In genomic region chr19:16371540-16371986, GRCh38 we compare ENCODE assay signal across 8 cellular contexts. TPM values are rescaled to one million over a fixed set of nuclear protein-coding genes. Genes with fewer than 3 reads are reported as not detected.
DNase-seq lines count a peak whose midpoint lies in the region; ATAC-seq and TF ChIP-seq lines count a peak whose summit lies in the region.

No MANE protein-coding gene starts in this region.

- H3K27ac ChIP-seq in heart right ventricle (peak overlapping the region in 8 of 10 donors; percentile 0 to 83 (median 54)), WERI-Rb-1 (no peak overlapping the region), foreskin keratinocyte (no peak overlapping the region), trophoblast cell (ENCODE audit: low read depth, low read length) (no peak overlapping the region)

- no peak for TF ChIP-seq CTCF in heart right ventricle (IDR thresholded peaks at IDR 0.05)
- TF ChIP-seq CTCF in WERI-Rb-1 (IDR thresholded peaks at IDR 0.05; ENCODE audit: low read depth, low read length): no peak
- TF ChIP-seq CTCF in foreskin keratinocyte (conservative IDR thresholded peaks at IDR 0.05): no peak

- H3K27me3 ChIP-seq in heart right ventricle (no peaks in the 10 kb centered on the region), WERI-Rb-1 (ENCODE audit: insufficient read depth, low read depth, severe bottlenecking) (no peaks in the 10 kb centered on the region), foreskin keratinocyte (no peaks in the 10 kb centered on the region), trophoblast cell (ENCODE audit: insufficient read depth, low read length) (no peaks in the 10 kb centered on the region)

- no peak overlapping the region for H4K12ac ChIP-seq in trophoblast cell (ENCODE audit: low read depth, low read length)

- no peak overlapping the region for H2AFZ ChIP-seq in trophoblast cell (ENCODE audit: insufficient read depth, low read length, poor library complexity)

- H3K23ac ChIP-seq in trophoblast cell (ENCODE audit: low read length): no peak overlapping the region

- CTCF ChIA-PET in activated CD4-positive, alpha-beta memory T cell treated with anti-CD3 and anti-CD28 coated beads, Interleukin-2, amount 10 ng/mL, durations not matched to agents 7 days and 5 days (lab: Charles Lee): interaction anchor here (0.6 to 7.2 kb wide), 11 partner anchors 9 to 124 kb away, joined by 3 to 109 read pairs (median 10); partner anchors contain the start of gene KLF2

- no peak overlapping the region for H2BK120ac ChIP-seq in trophoblast cell (ENCODE audit: insufficient read depth, low read length, poor library complexity)

- no peak overlapping the region for H3K9ac ChIP-seq in trophoblast cell (ENCODE audit: low read length)

- no peak overlapping the region for H3K14ac ChIP-seq in trophoblast cell (ENCODE audit: low read length)

- no peak overlapping the region for H3K4me3 Mint-ChIP-seq in activated CD4-positive, alpha-beta memory T cell treated with anti-CD3 and anti-CD28 coated beads, Interleukin-2, amount 10 ng/mL, durations not matched to agents 7 days and 5 days

- no peak overlapping the region for H4K8ac ChIP-seq in trophoblast cell (ENCODE audit: low read depth, low read length)

- H3K4ac ChIP-seq in trophoblast cell (ENCODE audit: low read depth, low read length): no peak overlapping the region

- no peak overlapping the region for H3K18ac ChIP-seq in trophoblast cell (ENCODE audit: low read length)

- H2BK5ac ChIP-seq in trophoblast cell (ENCODE audit: low read depth, low read length, poor library complexity): no peak overlapping the region

- WGBS in heart right ventricle, 2 donors: 58 to 64% methylated on average over 18 of the region's 18 CpGs
- no CpG with 5 or more reads among the region's 18 CpGs for WGBS in trophoblast cell (ENCODE audit: extremely low coverage, insufficient coverage, insufficient read length)

- H3K9me3 ChIP-seq in heart right ventricle: no peaks in the 10 kb centered on the region
- H3K9me3 ChIP-seq in WERI-Rb-1 (ENCODE audit: severe bottlenecking): no peaks in the 10 kb centered on the region
- H3K9me3 ChIP-seq in trophoblast cell (ENCODE audit: insufficient read depth, low read depth, low read length): peaks cover 4% of the 10 kb centered on the region

- H3K27me3 Mint-ChIP-seq in activated CD4-positive, alpha-beta memory T cell treated with anti-CD3 and anti-CD28 coated beads, Interleukin-2, amount 10 ng/mL, durations not matched to agents 7 days and 5 days: peaks cover 2% of the 10 kb centered on the region

- H2AK5ac ChIP-seq in trophoblast cell (ENCODE audit: low read length): no peak overlapping the region

- intact Hi-C loops in heart right ventricle (cut with DNase I): loop anchor here in 1 of 10 donors (10.0 kb wide), 1 partner anchor 47 kb away; the partner anchor contains the start of gene KLF2

- H3K36me3 ChIP-seq in heart right ventricle (peaks cover 0 to 45% (median 19%) of the 10 kb centered on the region in 9 donors), WERI-Rb-1 (peaks cover 16% of the 10 kb centered on the region), trophoblast cell (ENCODE audit: control insufficient read depth in 1 of 2, insufficient read depth in 2 of 2, low read length in 2 of 2) (peaks cover 29 to 37% of the 10 kb centered on the region in 2 experiments)

- H3K9me3 Mint-ChIP-seq in activated CD4-positive, alpha-beta memory T cell treated with anti-CD3 and anti-CD28 coated beads, Interleukin-2, amount 10 ng/mL, durations not matched to agents 7 days and 5 days: no peaks in the 10 kb centered on the region

- ATAC-seq in GM19395 (IDR thresholded peaks at IDR 0.05; ENCODE audit: unreplicated experiment): peak; percentile 68
- peak; percentile 57 for ATAC-seq in HG03442 (IDR thresholded peaks at IDR 0.05; ENCODE audit: unreplicated experiment)
- peak in 7 of 8 donors; percentile 56 to 76 (median 65) for ATAC-seq in heart right ventricle
- ATAC-seq in foreskin keratinocyte: no peak

- no peak overlapping the region for H3K27ac Mint-ChIP-seq in activated CD4-positive, alpha-beta memory T cell treated with anti-CD3 and anti-CD28 coated beads, Interleukin-2, amount 10 ng/mL, durations not matched to agents 7 days and 5 days

- peak; percentile 96 for DNase-seq in activated CD4-positive, alpha-beta memory T cell treated with anti-CD3 and anti-CD28 coated beads, Interleukin-2, amount 10 ng/mL, durations not matched to agents 7 days and 5 days
- DNase-seq in heart right ventricle (peak; percentile 44 to 69), WERI-Rb-1 (no peak), foreskin keratinocyte (no peak), trophoblast cell (no peak)
- peak; percentile 57 to 77 for DNase-seq in stimulated activated CD8-positive, alpha-beta memory T cell treated with anti-CD3 and anti-CD28 coated beads, Interleukin-4, amount 100 ng/mL, for 4 hours (ENCODE audit: low read depth in 2 of 2, low spot score in 1 of 2)

- H3K36me3 Mint-ChIP-seq in activated CD4-positive, alpha-beta memory T cell treated with anti-CD3 and anti-CD28 coated beads, Interleukin-2, amount 10 ng/mL, durations not matched to agents 7 days and 5 days (ENCODE audit: low read depth): peaks cover 46% of the 10 kb centered on the region

- no peaks in the 10 kb centered on the region for H3K79me1 ChIP-seq in trophoblast cell (ENCODE audit: low read length)

- POLR2A ChIA-PET in activated CD4-positive, alpha-beta memory T cell treated with anti-CD3 and anti-CD28 coated beads, Interleukin-2, amount 10 ng/mL, durations not matched to agents 7 days and 5 days (lab: Charles Lee): interaction anchor here (0.6 to 34.9 kb wide), 20 partner anchors 8 to 940 kb away, joined by 3 to 3221 read pairs (median 5); partner anchors contain the start of genes AP1M1, KLF2 and TPM4

- H3K4me1 ChIP-seq in heart right ventricle (peaks cover 12 to 92% (median 43%) of the 10 kb centered on the region in 9 donors), foreskin keratinocyte (no peaks in the 10 kb centered on the region), trophoblast cell (ENCODE audit: control insufficient read depth in 1 of 2, insufficient read depth in 2 of 2, low read length in 2 of 2) (no peaks in the 10 kb centered on the region)

- no peak overlapping the region for H4K91ac ChIP-seq in trophoblast cell (ENCODE audit: low read depth, low read length)

- H3K4me1 Mint-ChIP-seq in activated CD4-positive, alpha-beta memory T cell treated with anti-CD3 and anti-CD28 coated beads, Interleukin-2, amount 10 ng/mL, durations not matched to agents 7 days and 5 days: peaks cover 7% of the 10 kb centered on the region

- H3K4me3 ChIP-seq in heart right ventricle: peak overlapping the region in 3 of 10 donors; percentile 2 to 16 (median 5)
- no peak overlapping the region for H3K4me3 ChIP-seq in WERI-Rb-1 (ENCODE audit: low read depth, low read length)
- H3K4me3 ChIP-seq in trophoblast cell (ENCODE audit: low read depth, low read length): no peak overlapping the region

- no peak overlapping the region for H2BK12ac ChIP-seq in trophoblast cell (ENCODE audit: low read length)

- no peak overlapping the region for H3K4me2 ChIP-seq in trophoblast cell (ENCODE audit: low read length)

- no peaks in the 10 kb centered on the region for H3K79me2 ChIP-seq in trophoblast cell (ENCODE audit: control insufficient read depth, insufficient read depth, low read length, poor library complexity)

RNA-seq across cellular contexts. Expression of gene KLF2, which starts 46.9 kb away (rescaled TPM):
- 100 to 1,000 TPM; 410 to 423 TPM for total RNA-seq in activated CD4-positive, alpha-beta memory T cell treated with anti-CD3 and anti-CD28 coated beads, Interleukin-2, amount 10 ng/mL, durations not matched to agents 7 days and 5 days
- total RNA-seq in heart right ventricle (10 to 100 TPM; 25.5 to 76.2 (median 50.4) TPM), foreskin keratinocyte (0.32 and 0.65 TPM in 2 replicates)
- polyA plus RNA-seq in heart right ventricle (10 to 100 TPM; 22.4 to 73.5 TPM), foreskin keratinocyte (0.22 and 0.32 TPM in 2 replicates)
- polyA plus RNA-seq in trophoblast cell (2013): 1.0 and 1.2 TPM in 2 replicates

Comparison
In these comparisons a context has a peak if more than half of its experiments do, and no peak if none do; other contexts are left out.
1. DNase-seq: peak in activated CD4-positive, alpha-beta memory T cell treated with anti-CD3 and anti-CD28 coated beads, Interleukin-2, amount 10 ng/mL, durations not matched to agents 7 days and 5 days (single experiment), heart right ventricle (2 of 2) and stimulated activated CD8-positive, alpha-beta memory T cell treated with anti-CD3 and anti-CD28 coated beads, Interleukin-4, amount 100 ng/mL, for 4 hours (2 of 2); none in WERI-Rb-1 (single experiment), foreskin keratinocyte (0 of 2) and trophoblast cell (0 of 2).
2. H3K27ac ChIP-seq: peak in heart right ventricle (8 of 10); none in WERI-Rb-1 (single experiment), foreskin keratinocyte (single experiment) and trophoblast cell (single experiment).
3. RNA of gene KLF2, which starts 46.9 kb away (total RNA-seq): 410 to 423 TPM in activated CD4-positive, alpha-beta memory T cell treated with anti-CD3 and anti-CD28 coated beads, Interleukin-2, amount 10 ng/mL, durations not matched to agents 7 days and 5 days and 25.5 to 76.2 TPM in heart right ventricle; 0.32 to 0.65 TPM in foreskin keratinocyte; every median in the first group is over 10 times any median in the second.